ENCODE assay signal across 15 cellular contexts in genomic region chr10:76624470-76624869, GRCh38.
DNase-seq lines count a peak whose midpoint lies in the region; ATAC-seq, FAIRE-seq and TF ChIP-seq lines count a peak whose summit lies in the region.
"Had no signal": no experiment of that assay in that cellular context is flagged by ENCODE, and none has a peak within 500 bp of the region (broad histone marks: within the 10 kb centered on the region; RNA-seq: fewer than 3 reads in every experiment).

No MANE protein-coding gene starts in this region.

- DNase-seq in GM12891 (ENCODE audit: insufficient read length, low spot score) (peak; percentile 4), Karpas-422 (peak; percentile 48), RPMI8226 (no peak), NCI-H128 (lab: John Stamatoyannopoulos, UW; ENCODE audit: unreplicated experiment) (no peak)
- DNase-seq in activated T-cell treated with anti-CD3 and anti-CD28 coated beads, Interleukin-2, amount 50 U/mL, for 48 hours, result no peak
- DNase-seq: body of pancreas, DND-41, GM23248, NCI-H2081 had no signal

- no peaks in the 10 kb centered on the region for H3K27me3 ChIP-seq in Karpas-422 (ENCODE audit: low read length)
- H3K27me3 ChIP-seq: body of pancreas had no signal

- H3K4me2 ChIP-seq in Karpas-422 (ENCODE audit: low read depth, low read length, poor library complexity, severe bottlenecking), result no peak overlapping the region

- peaks cover 6% of the 10 kb centered on the region for H3K4me1 ChIP-seq in Karpas-422 (ENCODE audit: low read length)
- H3K4me1 ChIP-seq: body of pancreas had no signal

- no peak overlapping the region for H3K27ac ChIP-seq in Karpas-422 (ENCODE audit: low read length)
- H3K27ac ChIP-seq: body of pancreas, GM23248 had no signal

- H3K4me3 ChIP-seq in Karpas-422 (ENCODE audit: low read length), result no peak overlapping the region
- H3K4me3 ChIP-seq: body of pancreas, GM23248 had no signal

- no peak for FAIRE-seq in GM12891 (lab: Jason Lieb, UNC)
- FAIRE-seq: endothelial cell of umbilical vein, HepG2 had no signal

- no peaks in the 10 kb centered on the region for H4K20me1 ChIP-seq in Karpas-422 (ENCODE audit: insufficient read depth, low read depth, low read length)

- H3K9me3 ChIP-seq in Karpas-422 (ENCODE audit: low read length), result no peaks in the 10 kb centered on the region
- H3K9me3 ChIP-seq: body of pancreas had no signal

- ATAC-seq in GM19452 (IDR thresholded peaks at IDR 0.05; ENCODE audit: unreplicated experiment), result peak; percentile 53
- peak; percentile 97 for ATAC-seq in HG02884 (IDR thresholded peaks at IDR 0.05; ENCODE audit: unreplicated experiment)
- no peak for ATAC-seq in HG03139 (IDR thresholded peaks at IDR 0.05; ENCODE audit: unreplicated experiment)
- ATAC-seq: activated T-helper 17 cell treated with anti-CD3 and anti-CD28 coated beads, Interleukin-2, amount 50 U/mL, for 72 hours; body of pancreas; HepG2 had no signal

- no peak for TF ChIP-seq POLR2A in GM12891 (IDR thresholded peaks at IDR 0.05; ENCODE audit: low read depth, low read length)

- 0 out of 2 replicates have a peak, but pooled peaks cover 9% of the 10 kb centered on the region for H3K9me2 ChIP-seq in Karpas-422 (replicated peaks; ENCODE audit: insufficient read depth, low read length)

- H3K9ac ChIP-seq in Karpas-422 (ENCODE audit: low read length), result no peak overlapping the region
- H3K9ac ChIP-seq: GM23248 had no signal

- H3K79me2 ChIP-seq in Karpas-422 (ENCODE audit: low read length), result no peaks in the 10 kb centered on the region

- no peak overlapping the region for H2AFZ ChIP-seq in Karpas-422 (ENCODE audit: low read length)
- H2AFZ ChIP-seq: GM23248 had no signal

- no peaks in the 10 kb centered on the region for H3K36me3 ChIP-seq in Karpas-422 (ENCODE audit: insufficient read depth, low read length)

TF ChIP-seq in GM12891, 5 proteins besides CTCF, POLR2A, EP300 and RAD21:
- no peak for TF ChIP-seq PAX5 (IDR thresholded peaks at IDR 0.05; ENCODE audit: insufficient read depth, low read length, severe bottlenecking)
- TF ChIP-seq POLR2AphosphoS5 (IDR thresholded peaks at IDR 0.05; ENCODE audit: low read depth, low read length), result no peak
- peak; percentile 89 for TF ChIP-seq POU2F2 (IDR thresholded peaks at IDR 0.05; ENCODE audit: low read depth, low read length)
- no peak for TF ChIP-seq TAF1 (IDR thresholded peaks at IDR 0.05; ENCODE audit: low read depth, low read length)
- peak; percentile 98 for TF ChIP-seq SPI1 (IDR thresholded peaks at IDR 0.05; ENCODE audit: low read depth, low read length)

Comparison
In these comparisons a context has a peak if more than half of its experiments do, and no peak if none do; other contexts are left out.
1. DNase-seq: peak in GM12891 (single experiment) and Karpas-422 (single experiment); none in activated T-cell treated with anti-CD3 and anti-CD28 coated beads, Interleukin-2, amount 50 U/mL, for 48 hours (0 of 2), RPMI8226 (single experiment) and NCI-H128 (single experiment).